Comparison of ENCODE assay signal across 15 cellular contexts in the genomic region with DNA sequence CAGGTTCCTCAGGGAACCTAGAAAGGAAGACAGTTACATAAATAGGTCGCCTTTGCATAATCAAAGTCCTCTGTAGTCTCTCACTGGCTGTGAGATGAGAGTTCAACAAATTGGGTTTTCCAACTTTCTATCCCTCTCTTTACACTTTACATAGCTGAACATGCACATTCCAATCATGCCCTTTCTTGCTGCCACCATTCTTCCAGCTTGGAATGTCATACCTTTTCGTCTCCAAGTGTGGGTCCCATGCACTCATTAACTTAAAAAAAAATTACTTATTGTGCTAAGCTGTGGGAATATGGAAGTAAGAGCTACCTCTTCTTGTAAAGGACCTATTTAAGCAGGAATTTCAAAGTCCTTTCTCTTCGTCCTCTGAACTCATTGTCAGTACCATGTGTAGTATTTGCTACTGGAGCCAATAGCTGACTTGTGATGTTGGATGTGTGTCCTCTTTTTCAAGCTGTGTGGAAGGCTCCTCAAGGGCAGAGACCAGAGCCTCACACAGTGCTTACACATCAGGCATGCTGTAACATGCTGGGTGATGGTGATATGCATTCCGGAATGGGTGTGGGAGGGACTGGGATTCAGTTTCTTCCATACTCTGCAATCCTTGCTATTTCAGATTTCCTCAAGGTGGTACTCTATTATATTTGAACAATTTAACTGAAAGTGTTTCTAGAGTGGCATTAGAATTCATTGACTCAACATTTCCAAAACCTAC. TPM values are rescaled to one million over a fixed set of nuclear protein-coding genes. Genes with fewer than 3 reads are reported as not detected.
A peak's percentile ranks its signal among the peaks of the same experiment; 100 is the strongest.
DNase-seq lines count a peak whose midpoint lies in the region; ATAC-seq and TF ChIP-seq lines count a peak whose summit lies in the region.
"Had no signal": no experiment of that assay in that cellular context is flagged by ENCODE, and none has a peak within 500 bp of the region (broad histone marks: within the 10 kb centered on the region; RNA-seq: fewer than 3 reads in every experiment).

No MANE protein-coding gene starts in this region.

- no peak for DNase-seq in SK-N-SH
- DNase-seq in RWPE2 (ENCODE audit: low spot score), result peak; percentile 81
- DNase-seq in esophagus squamous epithelium (lab: John Stamatoyannopoulos, UW), result no peak
- DNase-seq in osteocyte (ENCODE audit: extremely low spot score, unreplicated experiment), result no peak
- no peak for DNase-seq in kidney glomerular epithelial cell (lab: John Stamatoyannopoulos, UW)
- DNase-seq: activated CD4-positive, alpha-beta T cell treated with anti-CD3 and anti-CD28 coated beads, Interleukin-2, amount 50 U/mL, for 1 hour; activated gamma-delta T cell treated with Interleukin-2 at 50 U/mL for 16 hours; central memory CD4-positive, alpha-beta T cell; hypothalamus; NCI-H1436; pancreas; T-helper 17 cell had no signal

- H3K9me3 Mint-ChIP-seq in osteocyte (ENCODE audit: unreplicated experiment), result no peaks in the 10 kb centered on the region

- no peak overlapping the region for H3K4me2 ChIP-seq in SK-N-SH

- H3K27ac ChIP-seq in SK-N-SH (ENCODE audit: low read depth in 2 of 2, low read length in 1 of 2) (no peak overlapping the region), RWPE2 (ENCODE audit: poor library complexity, severe bottlenecking) (peak overlapping the region; percentile 76), esophagus squamous epithelium (peak overlapping the region; percentile 0 to 61 (median 46))
- H3K27ac ChIP-seq: pancreas had no signal

- H3K4me3 Mint-ChIP-seq in osteocyte (ENCODE audit: unreplicated experiment), result no peak overlapping the region

- H3K4me1 ChIP-seq in SK-N-SH (ENCODE audit: control insufficient read depth in 1 of 2, insufficient read depth in 2 of 2, low read depth in 1 of 2, low read length in 1 of 2) (peaks cover 2 to 5% of the 10 kb centered on the region in 2 experiments; a peak in 3 of 4 replicates), RWPE2 (ENCODE audit: insufficient read depth, poor library complexity, severe bottlenecking) (peaks cover 33% of the 10 kb centered on the region), esophagus squamous epithelium (peaks cover 0 to 60% (median 7%) of the 10 kb centered on the region in 3 donors)

- H3K27ac Mint-ChIP-seq in osteocyte (ENCODE audit: unreplicated experiment), result peak overlapping the region; percentile 3
- H3K27ac Mint-ChIP-seq: T-helper 17 cell had no signal

- TF ChIP-seq POLR2A in esophagus squamous epithelium (IDR thresholded peaks at IDR 0.05), result no peak

- H3K36me3 ChIP-seq in SK-N-SH (replicated peaks in 1 of 2; ENCODE audit: control insufficient read depth in 1 of 2, insufficient read depth in 2 of 2, low read length in 1 of 2) (peaks cover 0 to 15% of the 10 kb centered on the region in 2 experiments), RWPE2 (ENCODE audit: low read depth) (peaks cover 26% of the 10 kb centered on the region; the same call in 1 of the 2 replicates), esophagus squamous epithelium (peaks cover 0 to 7% (median 0%) of the 10 kb centered on the region in 3 donors)
- H3K36me3 ChIP-seq: pancreas had no signal

- H3K27me3 ChIP-seq in SK-N-SH (ENCODE audit: insufficient read depth) (no peaks in the 10 kb centered on the region), RWPE2 (ENCODE audit: insufficient read depth, poor library complexity, severe bottlenecking) (no peaks in the 10 kb centered on the region), esophagus squamous epithelium (no peaks in the 10 kb centered on the region)
- H3K27me3 ChIP-seq: pancreas had no signal

- TF ChIP-seq CTCF in SK-N-SH (IDR thresholded peaks at IDR 0.05) (no peak), RWPE2 (IDR thresholded peaks at IDR 0.05; ENCODE audit: poor library complexity, severe bottlenecking) (peak; percentile 10), esophagus squamous epithelium (IDR thresholded peaks at IDR 0.05) (no peak), osteocyte (IDR thresholded peaks at IDR 0.05) (no peak)

- CTCF ChIA-PET in SK-N-SH (lab: Yijun Ruan, JAX), result interaction anchor here (1.2 to 2.3 kb wide), 3 partner anchors 8 to 302 kb away, joined by 3 to 7 read pairs (median 5); no protein-coding TSS in a partner anchor

- H3F3A ChIP-seq in SK-N-SH (replicated peaks; ENCODE audit: insufficient read depth), result no peaks in the 10 kb centered on the region

- H4K20me1 ChIP-seq in SK-N-SH (ENCODE audit: insufficient read depth), result peaks cover 36% of the 10 kb centered on the region

- H3K4me1 Mint-ChIP-seq in osteocyte (ENCODE audit: unreplicated experiment), result peaks cover 19% of the 10 kb centered on the region

- no peaks in the 10 kb centered on the region for H3K27me3 Mint-ChIP-seq in osteocyte (ENCODE audit: unreplicated experiment)
- H3K27me3 Mint-ChIP-seq: T-helper 17 cell had no signal

- no peak for TF ChIP-seq RAD21 in SK-N-SH (IDR thresholded peaks at IDR 0.05; ENCODE audit: low read length)

- TF ChIP-seq EP300 in SK-N-SH (IDR thresholded peaks at IDR 0.05; ENCODE audit: borderline replicate concordance in 1 of 2, low read depth in 1 of 2, low read length in 1 of 2), result no peak

- H2AFZ ChIP-seq in SK-N-SH (ENCODE audit: low read depth), result no peak overlapping the region

- intact Hi-C loops in esophagus squamous epithelium (cut with DNase I), result no loop called here

- WGBS in SK-N-SH (ENCODE audit: low lambda C conversion rate), result 93% methylated on average over 4 of the region's 4 CpGs
- WGBS in esophagus squamous epithelium, 2 donors, result 43 to 51% methylated on average over 4 of the region's 4 CpGs

- H3K4me3 ChIP-seq in SK-N-SH (ENCODE audit: low read depth in 2 of 2, low read length in 1 of 2) (no peak overlapping the region), RWPE2 (ENCODE audit: severe bottlenecking) (no peak overlapping the region), esophagus squamous epithelium (no peak overlapping the region)
- H3K4me3 ChIP-seq: pancreas had no signal

- H3K9me3 ChIP-seq in SK-N-SH (no peaks in the 10 kb centered on the region), RWPE2 (ENCODE audit: severe bottlenecking) (no peaks in the 10 kb centered on the region), esophagus squamous epithelium (no peaks in the 10 kb centered on the region)
- H3K9me3 ChIP-seq: pancreas had no signal

- H3K9ac ChIP-seq in SK-N-SH, result no peak overlapping the region

- no peaks in the 10 kb centered on the region for H3K9me2 ChIP-seq in SK-N-SH

- H3K36me3 Mint-ChIP-seq in osteocyte (ENCODE audit: unreplicated experiment), result peaks cover 5% of the 10 kb centered on the region

- H3K79me2 ChIP-seq in SK-N-SH (ENCODE audit: insufficient read depth), result peaks cover 99% of the 10 kb centered on the region

- ATAC-seq in SK-N-SH treated with all-trans-retinoic acid at 6 μM for 48 hours (peak; percentile 41; the same call in 1 of the 3 replicates), RWPE2 (ENCODE audit: low read depth) (peak; percentile 100), GM21423 (IDR thresholded peaks at IDR 0.05; ENCODE audit: unreplicated experiment) (no peak), HG03097 (IDR thresholded peaks at IDR 0.05; ENCODE audit: low FRiP score, unreplicated experiment) (no peak)
- ATAC-seq: pancreas, T-helper 17 cell had no signal

- POLR2A ChIA-PET in SK-N-SH (lab: Yijun Ruan, JAX), result interaction anchor here (1.2 kb wide), 1 partner anchor 8 kb away, joined by 4 read pairs; no protein-coding TSS in a partner anchor

TF ChIP-seq in SK-N-SH treated with all-trans-retinoic acid at 6 μM for 48 hours, 23 proteins besides CTCF, POLR2A, EP300 and RAD21 (continues in another document):
- TF ChIP-seq ZC3H10 (CRISPR knock-in tag; IDR thresholded peaks at IDR 0.05) (no peak), PPARA (CRISPR knock-in tag; IDR thresholded peaks at IDR 0.05; ENCODE audit: borderline replicate concordance) (no peak), PATZ1 (CRISPR knock-in tag; IDR thresholded peaks at IDR 0.05; ENCODE audit: borderline replicate concordance) (no peak)

TF ChIP-seq in SK-N-SH, 30 proteins besides CTCF, POLR2A, EP300 and RAD21 (continues in another document):
- no peak for TF ChIP-seq ELF1 (IDR thresholded peaks at IDR 0.05)
- TF ChIP-seq RXRA (IDR thresholded peaks at IDR 0.05; ENCODE audit: borderline replicate concordance, low read depth), result no peak
- TF ChIP-seq USF1 (IDR thresholded peaks at IDR 0.05; ENCODE audit: borderline replicate concordance, low read depth), result no peak
- TF ChIP-seq, protein P1, sequence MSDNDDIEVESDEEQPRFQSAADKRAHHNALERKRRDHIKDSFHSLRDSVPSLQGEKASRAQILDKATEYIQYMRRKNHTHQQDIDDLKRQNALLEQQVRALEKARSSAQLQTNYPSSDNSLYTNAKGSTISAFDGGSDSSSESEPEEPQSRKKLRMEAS (IDR thresholded peaks at IDR 0.05; ENCODE audit: low read depth), result no peak
- TF ChIP-seq MXI1 (IDR thresholded peaks at IDR 0.05; ENCODE audit: low read depth, low read length), result no peak
- TF ChIP-seq FOSL2 (IDR thresholded peaks at IDR 0.05; ENCODE audit: borderline replicate concordance, low read depth), result no peak
- TF ChIP-seq RFX5 (IDR thresholded peaks at IDR 0.05; ENCODE audit: low read length), result no peak
- TF ChIP-seq SMC3 (IDR thresholded peaks at IDR 0.05; ENCODE audit: low read depth, low read length), result no peak
- TF ChIP-seq FOXJ3 (CRISPR knock-in tag; IDR thresholded peaks at IDR 0.05), result no peak

RNA-seq across cellular contexts. Expression of gene ENOPH1, which starts 7.1 kb away (rescaled TPM):
- 14.9 and 19.0 TPM in 2 replicates for polyA plus RNA-seq in SK-N-SH (2012; rRNA removed)
- polyA plus RNA-seq in SK-N-SH (2012; cell fraction: cytosol; rRNA removed), result 24.3 and 28.3 TPM in 2 replicates
- 6.4 and 11.7 TPM in 2 replicates for polyA plus RNA-seq in SK-N-SH (2012; cell fraction: nucleus; rRNA removed)
- total RNA-seq in esophagus squamous epithelium (10 to 100 TPM; 21.3 to 39.8 (median 29.9) TPM), osteocyte (36.5 and 36.7 TPM in 2 replicates)

RNA-seq across cellular contexts. Expression of gene HNRNPDL, which starts 7.2 kb away (rescaled TPM):
- 200 and 210 TPM in 2 replicates for polyA plus RNA-seq in SK-N-SH (2012; rRNA removed)
- 203 and 293 TPM in 2 replicates for polyA plus RNA-seq in SK-N-SH (2012; cell fraction: cytosol; rRNA removed)
- polyA plus RNA-seq in SK-N-SH (2012; cell fraction: nucleus; rRNA removed), result 243 and 508 TPM in 2 replicates
- total RNA-seq in esophagus squamous epithelium (100 to 1,000 TPM in 3 of 4 donors, 10 to 100 TPM in 1; 69.1 to 201 (median 133) TPM), osteocyte (263 and 279 TPM in 2 replicates)

Comparison
In these comparisons a context has a peak if more than half of its experiments do, and no peak if none do; other contexts are left out.
1. ATAC-seq: peak in SK-N-SH treated with all-trans-retinoic acid at 6 μM for 48 hours (single experiment) and RWPE2 (single experiment); none in GM21423 (single experiment) and HG03097 (single experiment).
2. H3K27ac ChIP-seq: peak in RWPE2 (single experiment) and esophagus squamous epithelium (4 of 4); none in SK-N-SH (0 of 2).